ENCODE assay signal across 8 cellular contexts in the genomic region with DNA sequence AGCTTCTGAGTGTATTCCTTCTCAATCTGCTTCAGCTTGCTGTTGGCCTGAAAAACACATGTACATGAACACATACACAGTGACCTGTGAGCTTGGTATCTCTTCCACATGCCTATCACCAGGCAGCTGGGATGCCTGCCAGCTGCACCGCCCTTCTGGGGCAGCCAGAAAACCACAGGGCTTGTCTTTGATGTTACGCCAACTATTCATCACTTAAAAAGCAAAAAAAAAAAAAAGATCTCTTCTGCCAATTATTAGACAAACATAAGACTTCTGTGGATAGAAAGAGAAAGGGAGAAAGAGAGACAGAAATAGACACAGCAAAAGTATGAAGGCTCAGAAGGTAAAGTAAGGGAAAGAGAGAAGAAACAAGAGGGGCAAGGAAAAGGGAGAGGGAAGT.
DNase-seq lines count a peak whose midpoint lies in the region; ATAC-seq, FAIRE-seq and TF ChIP-seq lines count a peak whose summit lies in the region.

No MANE protein-coding gene starts in this region.

- H3K27ac ChIP-seq in parathyroid adenoma (no peak overlapping the region), WERI-Rb-1 (no peak overlapping the region)

- H3K9ac ChIP-seq in parathyroid adenoma: no peak overlapping the region

- H3K27me3 ChIP-seq in parathyroid adenoma (ENCODE audit: control insufficient read depth, insufficient read depth, low read length): no peaks in the 10 kb centered on the region
- no peaks in the 10 kb centered on the region for H3K27me3 ChIP-seq in WERI-Rb-1 (ENCODE audit: insufficient read depth, low read depth, severe bottlenecking)

- H3K36me3 ChIP-seq in parathyroid adenoma (ENCODE audit: control insufficient read depth, insufficient read depth, low read length) (no peaks in the 10 kb centered on the region), WERI-Rb-1 (no peaks in the 10 kb centered on the region)

- no peaks in the 10 kb centered on the region for H3K9me3 ChIP-seq in parathyroid adenoma (ENCODE audit: control insufficient read depth, low read length)
- no peaks in the 10 kb centered on the region for H3K9me3 ChIP-seq in WERI-Rb-1 (ENCODE audit: severe bottlenecking)

- peak overlapping the region; percentile 15 for H3K4me2 ChIP-seq in parathyroid adenoma (ENCODE audit: low read length)

- H3K4me3 ChIP-seq in parathyroid adenoma (ENCODE audit: low read depth, low read length) (no peak overlapping the region), WERI-Rb-1 (ENCODE audit: low read depth, low read length) (no peak overlapping the region)

- peak; percentile 76 for DNase-seq in DMS53 treated with DMSO at 0.1 percent for 48 hours (lab: John Stamatoyannopoulos, UW; ENCODE audit: unreplicated experiment)
- DNase-seq in NCI-H1105 (lab: John Stamatoyannopoulos, UW): peak; percentile 69
- peak; percentile 31 to 39 for DNase-seq in activated CD4-positive, alpha-beta T cell treated with anti-CD3 and anti-CD28 coated beads for 4 hours
- DNase-seq in SK-N-DZ (ENCODE audit: low spot score): no peak
- no peak for DNase-seq in WERI-Rb-1

- no peaks in the 10 kb centered on the region for H3K79me2 ChIP-seq in parathyroid adenoma

- TF ChIP-seq CTCF in parathyroid adenoma (IDR thresholded peaks at IDR 0.05) (no peak), WERI-Rb-1 (IDR thresholded peaks at IDR 0.05; ENCODE audit: low read depth, low read length) (no peak)

- no peak overlapping the region for H2AFZ ChIP-seq in parathyroid adenoma

- peaks cover 3% of the 10 kb centered on the region for H3K4me1 ChIP-seq in parathyroid adenoma

- no peak for ATAC-seq in HG03280 (IDR thresholded peaks at IDR 0.05; ENCODE audit: unreplicated experiment)

- peak; percentile 45 for FAIRE-seq in endometrium (lab: Jason Lieb, UNC)

Comparison
In these comparisons a context has a peak if more than half of its experiments do, and no peak if none do; other contexts are left out.
1. DNase-seq: peak in DMS53 treated with DMSO at 0.1 percent for 48 hours (single experiment), NCI-H1105 (single experiment) and activated CD4-positive, alpha-beta T cell treated with anti-CD3 and anti-CD28 coated beads for 4 hours (2 of 2); none in SK-N-DZ (single experiment) and WERI-Rb-1 (single experiment).